32 cellular contexts compared by ENCODE assay signal in genomic region chr19:54354761-54355160, GRCh38. TPM values are rescaled to one million over a fixed set of nuclear protein-coding genes. Genes with fewer than 3 reads are reported as not detected.
"Had no signal": no experiment of that assay in that cellular context is flagged by ENCODE, and none has a peak within 500 bp of the region (broad histone marks: within the 10 kb centered on the region; RNA-seq: fewer than 3 reads in every experiment).

No MANE protein-coding gene starts in this region.

- H3K27me3 Mint-ChIP-seq: activated CD4-positive, alpha-beta T cell treated with anti-CD3 and anti-CD28 coated beads for 36 hours; activated naive CD8-positive, alpha-beta T cell treated with anti-CD3 and anti-CD28 coated beads for 36 hours had no signal

- H3K4me1 Mint-ChIP-seq: activated CD4-positive, alpha-beta T cell treated with anti-CD3 and anti-CD28 coated beads for 36 hours had no signal

- H3K4me2 ChIP-seq: SK-N-SH had no signal

- H3K4me3 ChIP-seq: Peyer's patch, SJSA1 had no signal

- ATAC-seq: activated CD4-positive, alpha-beta T cell treated with anti-CD3 and anti-CD28 coated beads for 36 hours; activated CD4-positive, CD25-positive, alpha-beta regulatory T cell treated with anti-CD3 and anti-CD28 coated beads, Interleukin-2, amount 50 U/mL, for 24 hours; activated CD8-positive, alpha-beta T cell treated with anti-CD3 and anti-CD28 coated beads, Interleukin-2, amount 10 ng/mL, durations not matched to agents 7 days and 5 days had no signal

- H3K9me3 Mint-ChIP-seq: activated CD4-positive, alpha-beta T cell treated with anti-CD3 and anti-CD28 coated beads, Interleukin-2, amount 10 ng/mL, durations not matched to agents 7 days and 5 days; activated naive CD8-positive, alpha-beta T cell treated with anti-CD3 and anti-CD28 coated beads for 36 hours; T-helper 1 cell treated with Interleukin-12 subunit alpha and Interleukin-12 subunit beta and Interleukin-4 antibody, amounts not matched to agents 30 μg/mL and 1 μg/mL, for 36 hours; T-helper 2 cell treated with Interferon-gamma antibody and Interleukin-4, amounts not matched to agents 5 μg/mL and 100 μg/mL, for 36 hours; WTC11 had no signal

- DNase-seq: activated CD4-positive, alpha-beta T cell treated with anti-CD3 and anti-CD28 coated beads for 36 hours; activated CD4-positive, alpha-beta T cell treated with anti-CD3 and anti-CD28 coated beads, Interleukin-2, amount 10 ng/mL, durations not matched to agents 7 days and 5 days; activated CD4-positive, alpha-beta T cell treated with anti-CD3 and anti-CD28 coated beads, Interleukin-2, amount 50 U/mL, for 48 hours; activated CD8-positive, alpha-beta T cell treated with anti-CD3 and anti-CD28 coated beads, Interleukin-2, amount 10 ng/mL, durations not matched to agents 7 days and 5 days; activated effector memory CD4-positive, alpha-beta T cell treated with Interleukin-2 at 50 U/mL for 16 hours; activated naive CD4-positive, alpha-beta T cell treated with anti-CD3 and anti-CD28 coated beads, Interleukin-2, amount 50 U/mL, for 16 hours; activated naive CD8-positive, alpha-beta T cell treated with anti-CD3 and anti-CD28 coated beads for 36 hours; activated T-cell treated with anti-CD3 and anti-CD28 coated beads, Interleukin-2, amount 50 U/mL, for 48 hours; amniotic stem cell; aorta; brain microvascular endothelial cell; central memory CD4-positive, alpha-beta T cell; Karpas-422; NCI-H1105; NCI-H1417 treated with DMSO at 0.1 percent for 48 hours; NCI-H187 treated with DMSO at 0.1 percent for 48 hours; NCI-H2081 treated with DMSO at 0.1 percent for 48 hours; NCI-H226; NCI-H446 treated with DMSO at 0.1 percent for 48 hours; NCI-H524; PC-3; RPMI8226; SHP77 treated with DMSO at 0.1 percent for 48 hours; SK-N-SH had no signal

- H3K4me3 Mint-ChIP-seq: activated CD4-positive, alpha-beta T cell treated with anti-CD3 and anti-CD28 coated beads for 36 hours; activated CD4-positive, alpha-beta T cell treated with anti-CD3 and anti-CD28 coated beads, Interleukin-2, amount 10 ng/mL, durations not matched to agents 7 days and 5 days; activated CD8-positive, alpha-beta T cell treated with anti-CD3 and anti-CD28 coated beads, Interleukin-2, amount 10 ng/mL, durations not matched to agents 7 days and 5 days; activated naive CD8-positive, alpha-beta T cell treated with anti-CD3 and anti-CD28 coated beads for 36 hours; T-helper 1 cell treated with Interleukin-12 subunit alpha and Interleukin-12 subunit beta and Interleukin-4 antibody, amounts not matched to agents 30 μg/mL and 1 μg/mL, for 36 hours; T-helper 2 cell treated with Interferon-gamma antibody and Interleukin-4, amounts not matched to agents 5 μg/mL and 100 μg/mL, for 36 hours; WTC11 had no signal

- H3K27me3 ChIP-seq: brain microvascular endothelial cell, Peyer's patch had no signal

- H3K9me3 ChIP-seq: Peyer's patch, SJSA1, SK-N-SH had no signal

- H3K27ac Mint-ChIP-seq: activated CD4-positive, alpha-beta T cell treated with anti-CD3 and anti-CD28 coated beads for 36 hours; activated CD4-positive, alpha-beta T cell treated with anti-CD3 and anti-CD28 coated beads, Interleukin-2, amount 10 ng/mL, durations not matched to agents 7 days and 5 days; activated CD8-positive, alpha-beta T cell treated with anti-CD3 and anti-CD28 coated beads, Interleukin-2, amount 10 ng/mL, durations not matched to agents 7 days and 5 days; activated naive CD8-positive, alpha-beta T cell treated with anti-CD3 and anti-CD28 coated beads for 36 hours; T-helper 1 cell treated with Interleukin-12 subunit alpha and Interleukin-12 subunit beta and Interleukin-4 antibody, amounts not matched to agents 30 μg/mL and 1 μg/mL, for 36 hours; T-helper 2 cell treated with Interferon-gamma antibody and Interleukin-4, amounts not matched to agents 5 μg/mL and 100 μg/mL, for 36 hours; WTC11 had no signal

- H3K36me3 ChIP-seq: brain microvascular endothelial cell, Peyer's patch, SJSA1 had no signal

- H3K27ac ChIP-seq: brain microvascular endothelial cell, Peyer's patch, SJSA1 had no signal

- H3K36me3 Mint-ChIP-seq: WTC11 had no signal

- H3K9ac ChIP-seq: SK-N-SH had no signal

- H3K4me1 ChIP-seq: Peyer's patch, SJSA1 had no signal

RNA-seq across cellular contexts. Expression of gene LAIR1, which starts 10.0 kb away (rescaled TPM):
- total RNA-seq: MCF 10A, PC-3, SJSA1 had no signal
- polyA plus RNA-seq: SK-N-SH had no signal

RNA-seq across cellular contexts. Expression of gene LILRA4, which starts 15.8 kb away (rescaled TPM):
- total RNA-seq: activated CD4-positive, alpha-beta T cell treated with anti-CD3 and anti-CD28 coated beads for 36 hours; activated CD4-positive, alpha-beta T cell treated with anti-CD3 and anti-CD28 coated beads, Interleukin-2, amount 10 ng/mL, durations not matched to agents 7 days and 5 days; activated CD8-positive, alpha-beta T cell treated with anti-CD3 and anti-CD28 coated beads, Interleukin-2, amount 10 ng/mL, durations not matched to agents 7 days and 5 days; aorta; MCF 10A; PC-3; Peyer's patch; SJSA1; WTC11 had no signal
- polyA plus RNA-seq: aorta, SK-N-SH had no signal

RNA-seq across cellular contexts. Expression of gene LILRA5, which starts 41.8 kb away (rescaled TPM):
- total RNA-seq: activated CD4-positive, alpha-beta T cell treated with anti-CD3 and anti-CD28 coated beads for 36 hours; activated CD4-positive, alpha-beta T cell treated with anti-CD3 and anti-CD28 coated beads, Interleukin-2, amount 10 ng/mL, durations not matched to agents 7 days and 5 days; activated CD8-positive, alpha-beta T cell treated with anti-CD3 and anti-CD28 coated beads, Interleukin-2, amount 10 ng/mL, durations not matched to agents 7 days and 5 days; activated naive CD8-positive, alpha-beta T cell treated with anti-CD3 and anti-CD28 coated beads for 36 hours; cerebellum; MCF 10A; PC-3; SJSA1; WTC11 had no signal
- polyA plus RNA-seq: SK-N-SH had no signal
